1 cellular context compared by ENCODE assay signal in genomic region chr6:4316867-4317400, GRCh38.
TF ChIP-seq lines count a peak whose summit lies in the region.

No MANE protein-coding gene starts in this region.

TF ChIP-seq in K562, 482 proteins besides CTCF, POLR2A, EP300 and RAD21 (continued from another document and continues in another):
- TF ChIP-seq, protein P1, sequence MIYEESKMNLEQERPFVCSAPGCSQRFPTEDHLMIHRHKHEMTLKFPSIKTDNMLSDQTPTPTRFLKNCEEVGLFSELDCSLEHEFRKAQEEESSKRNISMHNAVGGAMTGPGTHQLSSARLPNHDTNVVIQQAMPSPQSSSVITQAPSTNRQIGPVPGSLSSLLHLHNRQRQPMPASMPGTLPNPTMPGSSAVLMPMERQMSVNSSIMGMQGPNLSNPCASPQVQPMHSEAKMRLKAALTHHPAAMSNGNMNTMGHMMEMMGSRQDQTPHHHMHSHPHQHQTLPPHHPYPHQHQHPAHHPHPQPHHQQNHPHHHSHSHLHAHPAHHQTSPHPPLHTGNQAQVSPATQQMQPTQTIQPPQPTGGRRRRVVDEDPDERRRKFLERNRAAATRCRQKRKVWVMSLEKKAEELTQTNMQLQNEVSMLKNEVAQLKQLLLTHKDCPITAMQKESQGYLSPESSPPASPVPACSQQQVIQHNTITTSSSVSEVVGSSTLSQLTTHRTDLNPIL (CRISPR knock-in tag; IDR thresholded peaks at IDR 0.05): no peak
- TF ChIP-seq ZNF175 (CRISPR knock-in tag; IDR thresholded peaks at IDR 0.05; ENCODE audit: low read depth): no peak
- no peak for TF ChIP-seq TAF7 (tag; IDR thresholded peaks at IDR 0.05)
- TF ChIP-seq ZNF24 (IDR thresholded peaks at IDR 0.05): no peak
- TF ChIP-seq E2F6 (IDR thresholded peaks at IDR 0.05; ENCODE audit: borderline replicate concordance in 1 of 2, extremely low read depth in 1 of 2, insufficient read depth in 1 of 2, insufficient read length in 1 of 2, low read depth in 1 of 2, low read length in 1 of 2, poor library complexity in 1 of 2, severe bottlenecking in 1 of 2): no peak
- no peak for TF ChIP-seq MIER1 (IDR thresholded peaks at IDR 0.05; ENCODE audit: low read depth)
- TF ChIP-seq HIVEP1 (CRISPR knock-in tag; IDR thresholded peaks at IDR 0.05): no peak
- no peak for TF ChIP-seq NR1H2 (CRISPR knock-in tag; IDR thresholded peaks at IDR 0.05)
- TF ChIP-seq L3MBTL2 (IDR thresholded peaks at IDR 0.05): peak; percentile 54; the same call in 1 of the 2 replicates
- TF ChIP-seq HES1 (IDR thresholded peaks at IDR 0.05; ENCODE audit: low read depth): no peak
- TF ChIP-seq ZNF668 (CRISPR knock-in tag; IDR thresholded peaks at IDR 0.05): no peak
- TF ChIP-seq, protein P2, sequence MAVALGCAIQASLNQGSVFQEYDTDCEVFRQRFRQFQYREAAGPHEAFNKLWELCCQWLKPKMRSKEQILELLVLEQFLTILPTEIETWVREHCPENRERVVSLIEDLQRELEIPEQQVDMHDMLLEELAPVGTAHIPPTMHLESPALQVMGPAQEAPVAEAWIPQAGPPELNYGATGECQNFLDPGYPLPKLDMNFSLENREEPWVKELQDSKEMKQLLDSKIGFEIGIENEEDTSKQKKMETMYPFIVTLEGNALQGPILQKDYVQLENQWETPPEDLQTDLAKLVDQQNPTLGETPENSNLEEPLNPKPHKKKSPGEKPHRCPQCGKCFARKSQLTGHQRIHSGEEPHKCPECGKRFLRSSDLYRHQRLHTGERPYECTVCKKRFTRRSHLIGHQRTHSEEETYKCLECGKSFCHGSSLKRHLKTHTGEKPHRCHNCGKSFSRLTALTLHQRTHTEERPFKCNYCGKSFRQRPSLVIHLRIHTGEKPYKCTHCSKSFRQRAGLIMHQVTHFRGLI (CRISPR knock-in tag; IDR thresholded peaks at IDR 0.05): no peak
- TF ChIP-seq NR2C2 (CRISPR knock-in tag; IDR thresholded peaks at IDR 0.05): no peak
- TF ChIP-seq NR2C2 (tag; IDR thresholded peaks at IDR 0.05): peak; percentile 38; the same call in 1 of the 2 replicates
- TF ChIP-seq, protein P3, sequence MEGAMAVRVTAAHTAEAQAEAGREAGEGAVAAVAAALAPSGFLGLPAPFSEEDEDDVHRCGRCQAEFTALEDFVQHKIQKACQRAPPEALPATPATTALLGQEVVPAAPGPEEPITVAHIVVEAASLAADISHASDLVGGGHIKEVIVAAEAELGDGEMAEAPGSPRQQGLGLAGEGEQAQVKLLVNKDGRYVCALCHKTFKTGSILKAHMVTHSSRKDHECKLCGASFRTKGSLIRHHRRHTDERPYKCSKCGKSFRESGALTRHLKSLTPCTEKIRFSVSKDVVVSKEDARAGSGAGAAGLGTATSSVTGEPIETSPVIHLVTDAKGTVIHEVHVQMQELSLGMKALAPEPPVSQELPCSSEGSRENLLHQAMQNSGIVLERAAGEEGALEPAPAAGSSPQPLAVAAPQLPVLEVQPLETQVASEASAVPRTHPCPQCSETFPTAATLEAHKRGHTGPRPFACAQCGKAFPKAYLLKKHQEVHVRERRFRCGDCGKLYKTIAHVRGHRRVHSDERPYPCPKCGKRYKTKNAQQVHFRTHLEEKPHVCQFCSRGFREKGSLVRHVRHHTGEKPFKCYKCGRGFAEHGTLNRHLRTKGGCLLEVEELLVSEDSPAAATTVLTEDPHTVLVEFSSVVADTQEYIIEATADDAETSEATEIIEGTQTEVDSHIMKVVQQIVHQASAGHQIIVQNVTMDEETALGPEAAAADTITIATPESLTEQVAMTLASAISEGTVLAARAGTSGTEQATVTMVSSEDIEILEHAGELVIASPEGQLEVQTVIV (CRISPR knock-in tag; IDR thresholded peaks at IDR 0.05; ENCODE audit: borderline replicate concordance): no peak
- TF ChIP-seq ZBTB2 (IDR thresholded peaks at IDR 0.05): no peak
- TF ChIP-seq ZNF133 (CRISPR knock-in tag; IDR thresholded peaks at IDR 0.05): no peak
- no peak for TF ChIP-seq WHSC1 (IDR thresholded peaks at IDR 0.05; ENCODE audit: low read length)
- TF ChIP-seq, protein P4, sequence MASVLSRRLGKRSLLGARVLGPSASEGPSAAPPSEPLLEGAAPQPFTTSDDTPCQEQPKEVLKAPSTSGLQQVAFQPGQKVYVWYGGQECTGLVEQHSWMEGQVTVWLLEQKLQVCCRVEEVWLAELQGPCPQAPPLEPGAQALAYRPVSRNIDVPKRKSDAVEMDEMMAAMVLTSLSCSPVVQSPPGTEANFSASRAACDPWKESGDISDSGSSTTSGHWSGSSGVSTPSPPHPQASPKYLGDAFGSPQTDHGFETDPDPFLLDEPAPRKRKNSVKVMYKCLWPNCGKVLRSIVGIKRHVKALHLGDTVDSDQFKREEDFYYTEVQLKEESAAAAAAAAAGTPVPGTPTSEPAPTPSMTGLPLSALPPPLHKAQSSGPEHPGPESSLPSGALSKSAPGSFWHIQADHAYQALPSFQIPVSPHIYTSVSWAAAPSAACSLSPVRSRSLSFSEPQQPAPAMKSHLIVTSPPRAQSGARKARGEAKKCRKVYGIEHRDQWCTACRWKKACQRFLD (CRISPR knock-in tag; IDR thresholded peaks at IDR 0.05): peak; percentile 76
- no peak for TF ChIP-seq SMARCE1 (IDR thresholded peaks at IDR 0.05)
- TF ChIP-seq CBX3 (IDR thresholded peaks at IDR 0.05; ENCODE audit: borderline replicate concordance in 1 of 2, low read length in 2 of 2): no peak
- TF ChIP-seq CREB3 (tag; conservative IDR thresholded peaks at IDR 0.05; ENCODE audit: low read depth): no peak
- no peak for TF ChIP-seq NFIX (CRISPR knock-in tag; IDR thresholded peaks at IDR 0.05; ENCODE audit: low read depth)
- no peak for TF ChIP-seq SRF (CRISPR knock-in tag; IDR thresholded peaks at IDR 0.05)
- no peak for TF ChIP-seq KLF1 (tag; IDR thresholded peaks at IDR 0.05)
- TF ChIP-seq ETV6 (IDR thresholded peaks at IDR 0.05; ENCODE audit: borderline replicate concordance in 1 of 2, low read depth in 2 of 2, low read length in 1 of 2): peak in 1 of 2 experiments; percentile 45; a peak in 1 of 4 replicates
- no peak for TF ChIP-seq ETV6 (CRISPR knock-in tag; IDR thresholded peaks at IDR 0.05; ENCODE audit: borderline replicate concordance)
- no peak for TF ChIP-seq MECOM (CRISPR knock-in tag; IDR thresholded peaks at IDR 0.05)
- no peak for TF ChIP-seq NELFE (IDR thresholded peaks at IDR 0.05; ENCODE audit: insufficient read depth, insufficient read length)
- no peak for TF ChIP-seq ARID2 (IDR thresholded peaks at IDR 0.05)
- no peak for TF ChIP-seq TRIM24 (IDR thresholded peaks at IDR 0.05)
- TF ChIP-seq CBX8 (IDR thresholded peaks at IDR 0.05; ENCODE audit: borderline replicate concordance, extremely low read depth, low read depth, low read length, poor library complexity, severe bottlenecking): no peak
- TF ChIP-seq CREM (IDR thresholded peaks at IDR 0.05; ENCODE audit: low read depth): peak; percentile 48; the same call in 1 of the 2 replicates
- peak; percentile 59; the same call in 1 of the 2 replicates for TF ChIP-seq BACH1 (tag; IDR thresholded peaks at IDR 0.05)
- TF ChIP-seq CBFA2T2 (conservative IDR thresholded peaks at IDR 0.05): no peak
- no peak for TF ChIP-seq RBM14 (IDR thresholded peaks at IDR 0.05; ENCODE audit: borderline replicate concordance, insufficient read depth, low read depth, low read length)
- TF ChIP-seq, protein P5, sequence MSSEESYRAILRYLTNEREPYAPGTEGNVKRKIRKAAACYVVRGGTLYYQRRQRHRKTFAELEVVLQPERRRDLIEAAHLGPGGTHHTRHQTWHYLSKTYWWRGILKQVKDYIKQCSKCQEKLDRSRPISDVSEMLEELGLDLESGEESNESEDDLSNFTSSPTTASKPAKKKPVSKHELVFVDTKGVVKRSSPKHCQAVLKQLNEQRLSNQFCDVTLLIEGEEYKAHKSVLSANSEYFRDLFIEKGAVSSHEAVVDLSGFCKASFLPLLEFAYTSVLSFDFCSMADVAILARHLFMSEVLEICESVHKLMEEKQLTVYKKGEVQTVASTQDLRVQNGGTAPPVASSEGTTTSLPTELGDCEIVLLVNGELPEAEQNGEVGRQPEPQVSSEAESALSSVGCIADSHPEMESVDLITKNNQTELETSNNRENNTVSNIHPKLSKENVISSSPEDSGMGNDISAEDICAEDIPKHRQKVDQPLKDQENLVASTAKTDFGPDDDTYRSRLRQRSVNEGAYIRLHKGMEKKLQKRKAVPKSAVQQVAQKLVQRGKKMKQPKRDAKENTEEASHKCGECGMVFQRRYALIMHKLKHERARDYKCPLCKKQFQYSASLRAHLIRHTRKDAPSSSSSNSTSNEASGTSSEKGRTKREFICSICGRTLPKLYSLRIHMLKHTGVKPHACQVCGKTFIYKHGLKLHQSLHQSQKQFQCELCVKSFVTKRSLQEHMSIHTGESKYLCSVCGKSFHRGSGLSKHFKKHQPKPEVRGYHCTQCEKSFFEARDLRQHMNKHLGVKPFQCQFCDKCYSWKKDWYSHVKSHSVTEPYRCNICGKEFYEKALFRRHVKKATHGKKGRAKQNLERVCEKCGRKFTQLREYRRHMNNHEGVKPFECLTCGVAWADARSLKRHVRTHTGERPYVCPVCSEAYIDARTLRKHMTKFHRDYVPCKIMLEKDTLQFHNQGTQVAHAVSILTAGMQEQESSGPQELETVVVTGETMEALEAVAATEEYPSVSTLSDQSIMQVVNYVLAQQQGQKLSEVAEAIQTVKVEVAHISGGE (CRISPR knock-in tag; IDR thresholded peaks at IDR 0.05): no peak
- no peak for TF ChIP-seq ZNF561 (CRISPR knock-in tag; conservative IDR thresholded peaks at IDR 0.05)
- TF ChIP-seq MED1 (CRISPR knock-in tag; IDR thresholded peaks at IDR 0.05; ENCODE audit: borderline replicate concordance): no peak
- no peak for TF ChIP-seq CC2D1A (IDR thresholded peaks at IDR 0.05)
- TF ChIP-seq ZFX (CRISPR knock-in tag; IDR thresholded peaks at IDR 0.05): no peak
- TF ChIP-seq CBX5 (IDR thresholded peaks at IDR 0.05; ENCODE audit: borderline replicate concordance, low read depth): no peak
- no peak for TF ChIP-seq TAF1 (IDR thresholded peaks at IDR 0.05; ENCODE audit: control insufficient read depth, extremely low read depth, insufficient read depth, low read length, severe bottlenecking)
- peak; percentile 66; the same call in 1 of the 2 replicates for TF ChIP-seq ZNF780A (CRISPR knock-in tag; IDR thresholded peaks at IDR 0.05)
- TF ChIP-seq EWSR1 (IDR thresholded peaks at IDR 0.05; ENCODE audit: borderline replicate concordance, low read depth, partially characterized antibody): no peak
- no peak for TF ChIP-seq ZNF224 (CRISPR knock-in tag; IDR thresholded peaks at IDR 0.05)
- TF ChIP-seq, protein P6, sequence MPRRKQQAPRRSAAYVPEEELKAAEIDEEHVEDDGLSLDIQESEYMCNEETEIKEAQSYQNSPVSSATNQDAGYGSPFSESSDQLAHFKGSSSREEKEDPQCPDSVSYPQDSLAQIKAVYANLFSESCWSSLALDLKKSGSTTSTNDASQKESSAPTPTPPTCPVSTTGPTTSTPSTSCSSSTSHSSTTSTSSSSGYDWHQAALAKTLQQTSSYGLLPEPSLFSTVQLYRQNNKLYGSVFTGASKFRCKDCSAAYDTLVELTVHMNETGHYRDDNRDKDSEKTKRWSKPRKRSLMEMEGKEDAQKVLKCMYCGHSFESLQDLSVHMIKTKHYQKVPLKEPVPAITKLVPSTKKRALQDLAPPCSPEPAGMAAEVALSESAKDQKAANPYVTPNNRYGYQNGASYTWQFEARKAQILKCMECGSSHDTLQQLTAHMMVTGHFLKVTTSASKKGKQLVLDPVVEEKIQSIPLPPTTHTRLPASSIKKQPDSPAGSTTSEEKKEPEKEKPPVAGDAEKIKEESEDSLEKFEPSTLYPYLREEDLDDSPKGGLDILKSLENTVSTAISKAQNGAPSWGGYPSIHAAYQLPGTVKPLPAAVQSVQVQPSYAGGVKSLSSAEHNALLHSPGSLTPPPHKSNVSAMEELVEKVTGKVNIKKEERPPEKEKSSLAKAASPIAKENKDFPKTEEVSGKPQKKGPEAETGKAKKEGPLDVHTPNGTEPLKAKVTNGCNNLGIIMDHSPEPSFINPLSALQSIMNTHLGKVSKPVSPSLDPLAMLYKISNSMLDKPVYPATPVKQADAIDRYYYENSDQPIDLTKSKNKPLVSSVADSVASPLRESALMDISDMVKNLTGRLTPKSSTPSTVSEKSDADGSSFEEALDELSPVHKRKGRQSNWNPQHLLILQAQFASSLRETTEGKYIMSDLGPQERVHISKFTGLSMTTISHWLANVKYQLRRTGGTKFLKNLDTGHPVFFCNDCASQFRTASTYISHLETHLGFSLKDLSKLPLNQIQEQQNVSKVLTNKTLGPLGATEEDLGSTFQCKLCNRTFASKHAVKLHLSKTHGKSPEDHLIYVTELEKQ (CRISPR knock-in tag; IDR thresholded peaks at IDR 0.05): no peak
